In the genomic region with DNA sequence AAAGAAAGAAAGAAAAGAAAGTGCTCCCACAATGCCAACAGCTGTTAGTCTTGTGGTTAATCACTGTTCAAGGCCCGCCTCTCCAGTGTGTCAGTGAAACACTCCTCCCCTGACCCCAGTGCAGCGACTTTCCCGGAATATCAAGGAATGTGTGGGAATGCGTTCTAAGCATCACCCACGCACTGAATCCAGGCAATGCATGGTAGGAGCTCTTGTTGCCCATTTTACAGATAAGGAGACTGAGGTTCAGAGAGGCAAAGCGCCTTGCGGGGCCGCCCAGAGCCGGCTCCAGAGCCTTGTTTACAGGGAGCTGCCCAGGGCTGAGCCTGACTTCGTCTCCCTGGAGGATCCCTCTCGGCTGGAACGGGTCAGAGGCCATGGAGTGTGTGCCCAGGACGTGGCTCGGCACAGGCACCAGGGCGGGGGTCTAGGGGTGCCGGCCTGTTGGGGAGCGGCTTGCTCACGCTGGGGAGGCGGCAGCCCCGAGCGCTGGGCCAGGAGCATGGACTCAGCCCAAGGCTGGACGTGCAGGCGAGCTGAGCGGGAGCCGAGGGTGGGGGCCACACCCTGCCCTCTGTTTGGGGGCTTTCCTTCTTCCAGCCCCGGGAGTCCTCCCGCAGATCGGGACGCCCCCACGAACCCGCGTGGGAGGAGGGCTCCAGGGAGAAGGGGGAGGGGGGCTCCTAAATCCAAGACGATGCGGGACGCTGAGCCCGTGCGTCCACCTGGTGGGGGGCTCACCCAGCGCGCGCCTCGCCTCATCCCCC, we compare ENCODE assay signal across 1 cellular context.
TF ChIP-seq lines count a peak whose summit lies in the region.

No MANE protein-coding gene starts in this region.

TF ChIP-seq in HepG2, 621 proteins besides CTCF, POLR2A, EP300 and RAD21 (continued from another document and continues in another):
- TF ChIP-seq, protein P1, sequence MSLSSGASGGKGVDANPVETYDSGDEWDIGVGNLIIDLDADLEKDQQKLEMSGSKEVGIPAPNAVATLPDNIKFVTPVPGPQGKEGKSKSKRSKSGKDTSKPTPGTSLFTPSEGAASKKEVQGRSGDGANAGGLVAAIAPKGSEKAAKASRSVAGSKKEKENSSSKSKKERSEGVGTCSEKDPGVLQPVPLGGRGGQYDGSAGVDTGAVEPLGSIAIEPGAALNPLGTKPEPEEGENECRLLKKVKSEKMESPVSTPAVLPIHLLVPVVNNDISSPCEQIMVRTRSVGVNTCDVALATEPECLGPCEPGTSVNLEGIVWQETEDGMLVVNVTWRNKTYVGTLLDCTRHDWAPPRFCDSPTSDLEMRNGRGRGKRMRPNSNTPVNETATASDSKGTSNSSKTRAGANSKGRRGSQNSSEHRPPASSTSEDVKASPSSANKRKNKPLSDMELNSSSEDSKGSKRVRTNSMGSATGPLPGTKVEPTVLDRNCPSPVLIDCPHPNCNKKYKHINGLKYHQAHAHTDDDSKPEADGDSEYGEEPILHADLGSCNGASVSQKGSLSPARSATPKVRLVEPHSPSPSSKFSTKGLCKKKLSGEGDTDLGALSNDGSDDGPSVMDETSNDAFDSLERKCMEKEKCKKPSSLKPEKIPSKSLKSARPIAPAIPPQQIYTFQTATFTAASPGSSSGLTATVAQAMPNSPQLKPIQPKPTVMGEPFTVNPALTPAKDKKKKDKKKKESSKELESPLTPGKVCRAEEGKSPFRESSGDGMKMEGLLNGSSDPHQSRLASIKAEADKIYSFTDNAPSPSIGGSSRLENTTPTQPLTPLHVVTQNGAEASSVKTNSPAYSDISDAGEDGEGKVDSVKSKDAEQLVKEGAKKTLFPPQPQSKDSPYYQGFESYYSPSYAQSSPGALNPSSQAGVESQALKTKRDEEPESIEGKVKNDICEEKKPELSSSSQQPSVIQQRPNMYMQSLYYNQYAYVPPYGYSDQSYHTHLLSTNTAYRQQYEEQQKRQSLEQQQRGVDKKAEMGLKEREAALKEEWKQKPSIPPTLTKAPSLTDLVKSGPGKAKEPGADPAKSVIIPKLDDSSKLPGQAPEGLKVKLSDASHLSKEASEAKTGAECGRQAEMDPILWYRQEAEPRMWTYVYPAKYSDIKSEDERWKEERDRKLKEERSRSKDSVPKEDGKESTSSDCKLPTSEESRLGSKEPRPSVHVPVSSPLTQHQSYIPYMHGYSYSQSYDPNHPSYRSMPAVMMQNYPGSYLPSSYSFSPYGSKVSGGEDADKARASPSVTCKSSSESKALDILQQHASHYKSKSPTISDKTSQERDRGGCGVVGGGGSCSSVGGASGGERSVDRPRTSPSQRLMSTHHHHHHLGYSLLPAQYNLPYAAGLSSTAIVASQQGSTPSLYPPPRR (CRISPR knock-in tag; IDR thresholded peaks at IDR 0.05; ENCODE audit: borderline replicate concordance): no peak
- TF ChIP-seq, protein P2, sequence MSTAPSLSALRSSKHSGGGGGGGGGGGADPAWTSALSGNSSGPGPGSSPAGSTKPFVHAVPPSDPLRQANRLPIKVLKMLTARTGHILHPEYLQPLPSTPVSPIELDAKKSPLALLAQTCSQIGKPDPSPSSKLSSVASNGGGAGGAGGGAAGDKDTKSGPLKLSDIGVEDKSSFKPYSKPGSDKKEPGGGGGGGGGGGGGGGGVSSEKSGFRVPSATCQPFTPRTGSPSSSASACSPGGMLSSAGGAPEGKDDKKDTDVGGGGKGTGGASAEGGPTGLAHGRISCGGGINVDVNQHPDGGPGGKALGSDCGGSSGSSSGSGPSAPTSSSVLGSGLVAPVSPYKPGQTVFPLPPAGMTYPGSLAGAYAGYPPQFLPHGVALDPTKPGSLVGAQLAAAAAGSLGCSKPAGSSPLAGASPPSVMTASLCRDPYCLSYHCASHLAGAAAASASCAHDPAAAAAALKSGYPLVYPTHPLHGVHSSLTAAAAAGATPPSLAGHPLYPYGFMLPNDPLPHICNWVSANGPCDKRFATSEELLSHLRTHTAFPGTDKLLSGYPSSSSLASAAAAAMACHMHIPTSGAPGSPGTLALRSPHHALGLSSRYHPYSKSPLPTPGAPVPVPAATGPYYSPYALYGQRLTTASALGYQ (CRISPR knock-in tag; IDR thresholded peaks at IDR 0.05): no peak
- TF ChIP-seq ZSCAN20 (CRISPR knock-in tag; IDR thresholded peaks at IDR 0.05; ENCODE audit: borderline replicate concordance) (no peak), ATF7 (IDR thresholded peaks at IDR 0.05) (no peak), ATF7 (CRISPR knock-in tag; IDR thresholded peaks at IDR 0.05) (no peak), ARHGAP35 (CRISPR knock-in tag; IDR thresholded peaks at IDR 0.05; ENCODE audit: borderline replicate concordance) (no peak), MAFF (IDR thresholded peaks at IDR 0.05; ENCODE audit: low read depth, low read length) (no peak), SNAPC2 (CRISPR knock-in tag; IDR thresholded peaks at IDR 0.05) (no peak), AKAP8 (CRISPR knock-in tag; IDR thresholded peaks at IDR 0.05) (0 out of 2 replicates have a peak, but pooled peaks have one; percentile 28), REL (CRISPR knock-in tag; conservative IDR thresholded peaks at IDR 0.05) (no peak), ZBTB7B (CRISPR knock-in tag; IDR thresholded peaks at IDR 0.05) (peak; percentile 80), SIN3A (IDR thresholded peaks at IDR 0.05; ENCODE audit: borderline replicate concordance, low read depth, low read length) (no peak; the same call in 1 of the 2 replicates), ZNF12 (CRISPR knock-in tag; IDR thresholded peaks at IDR 0.05) (0 out of 2 replicates have a peak, but pooled peaks have one; percentile 43), ZBTB42 (CRISPR knock-in tag; IDR thresholded peaks at IDR 0.05) (no peak), HNRNPLL (IDR thresholded peaks at IDR 0.05; ENCODE audit: low read depth, low read length, poor library complexity, severe bottlenecking) (no peak), TBL1XR1 (IDR thresholded peaks at IDR 0.05; ENCODE audit: borderline replicate concordance, low read length, partially characterized antibody) (no peak), ZNF160 (CRISPR knock-in tag; IDR thresholded peaks at IDR 0.05) (no peak), SALL1 (CRISPR knock-in tag; IDR thresholded peaks at IDR 0.05) (peak; percentile 46), FOXJ3 (CRISPR knock-in tag; IDR thresholded peaks at IDR 0.05; ENCODE audit: borderline replicate concordance) (0 out of 2 replicates have a peak, but pooled peaks have one; percentile 36), ZNF468 (CRISPR knock-in tag; IDR thresholded peaks at IDR 0.05) (no peak), ATF7-NPFF (CRISPR knock-in tag; IDR thresholded peaks at IDR 0.05; ENCODE audit: low read depth) (no peak), ZFP82 (CRISPR knock-in tag; IDR thresholded peaks at IDR 0.05; ENCODE audit: borderline replicate concordance) (0 out of 2 replicates have a peak, but pooled peaks have one; percentile 57), TCF7L2 (IDR thresholded peaks at IDR 0.05; ENCODE audit: low read depth, low read length) (no peak), ZFP41 (CRISPR knock-in tag; IDR thresholded peaks at IDR 0.05; ENCODE audit: borderline replicate concordance) (0 out of 2 replicates have a peak, but pooled peaks have one; percentile 34), JUN (CRISPR knock-in tag; IDR thresholded peaks at IDR 0.05) (no peak), NFKB2 (CRISPR knock-in tag; IDR thresholded peaks at IDR 0.05; ENCODE audit: borderline replicate concordance) (no peak), ZBTB3 (CRISPR knock-in tag; IDR thresholded peaks at IDR 0.05; ENCODE audit: borderline replicate concordance, low read depth) (no peak), KLF12 (CRISPR knock-in tag; IDR thresholded peaks at IDR 0.05; ENCODE audit: borderline replicate concordance) (no peak; the same call in 1 of the 2 replicates), SIN3B (IDR thresholded peaks at IDR 0.05; ENCODE audit: low read length) (no peak), NR2C2 (CRISPR knock-in tag; IDR thresholded peaks at IDR 0.05; ENCODE audit: borderline replicate concordance) (no peak), KMT2B (CRISPR knock-in tag; IDR thresholded peaks at IDR 0.05) (no peak), ZNF282 (IDR thresholded peaks at IDR 0.05; ENCODE audit: partially characterized antibody) (no peak), NR2F1 (CRISPR knock-in tag; IDR thresholded peaks at IDR 0.05) (0 out of 4 replicates have a peak, but pooled peaks of 1 of the 2 experiments have one; percentile 19), ZNF616 (CRISPR knock-in tag; IDR thresholded peaks at IDR 0.05; ENCODE audit: low read depth) (no peak), RFX5 (IDR thresholded peaks at IDR 0.05; ENCODE audit: low read depth, low read length) (no peak), ADNP (CRISPR knock-in tag; IDR thresholded peaks at IDR 0.05) (peak; percentile 93; the same call in 1 of the 2 replicates), SMYD3 (CRISPR knock-in tag; IDR thresholded peaks at IDR 0.05) (no peak), SATB2 (CRISPR knock-in tag; IDR thresholded peaks at IDR 0.05) (no peak), SUZ12 (IDR thresholded peaks at IDR 0.05; ENCODE audit: low read depth, low read length) (no peak), NR3C1 (CRISPR knock-in tag; IDR thresholded peaks at IDR 0.05) (no peak)
- TF ChIP-seq, protein P3, sequence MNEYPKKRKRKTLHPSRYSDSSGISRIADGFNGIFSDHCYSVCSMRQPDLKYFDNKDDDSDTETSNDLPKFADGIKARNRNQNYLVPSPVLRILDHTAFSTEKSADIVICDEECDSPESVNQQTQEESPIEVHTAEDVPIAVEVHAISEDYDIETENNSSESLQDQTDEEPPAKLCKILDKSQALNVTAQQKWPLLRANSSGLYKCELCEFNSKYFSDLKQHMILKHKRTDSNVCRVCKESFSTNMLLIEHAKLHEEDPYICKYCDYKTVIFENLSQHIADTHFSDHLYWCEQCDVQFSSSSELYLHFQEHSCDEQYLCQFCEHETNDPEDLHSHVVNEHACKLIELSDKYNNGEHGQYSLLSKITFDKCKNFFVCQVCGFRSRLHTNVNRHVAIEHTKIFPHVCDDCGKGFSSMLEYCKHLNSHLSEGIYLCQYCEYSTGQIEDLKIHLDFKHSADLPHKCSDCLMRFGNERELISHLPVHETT (CRISPR knock-in tag; conservative IDR thresholded peaks at IDR 0.05): no peak
- TF ChIP-seq, protein P4, sequence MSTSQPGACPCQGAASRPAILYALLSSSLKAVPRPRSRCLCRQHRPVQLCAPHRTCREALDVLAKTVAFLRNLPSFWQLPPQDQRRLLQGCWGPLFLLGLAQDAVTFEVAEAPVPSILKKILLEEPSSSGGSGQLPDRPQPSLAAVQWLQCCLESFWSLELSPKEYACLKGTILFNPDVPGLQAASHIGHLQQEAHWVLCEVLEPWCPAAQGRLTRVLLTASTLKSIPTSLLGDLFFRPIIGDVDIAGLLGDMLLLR (CRISPR knock-in tag; IDR thresholded peaks at IDR 0.05): no peak
- TF ChIP-seq, protein P5, sequence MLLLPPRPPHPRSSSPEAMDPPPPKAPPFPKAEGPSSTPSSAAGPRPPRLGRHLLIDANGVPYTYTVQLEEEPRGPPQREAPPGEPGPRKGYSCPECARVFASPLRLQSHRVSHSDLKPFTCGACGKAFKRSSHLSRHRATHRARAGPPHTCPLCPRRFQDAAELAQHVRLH (CRISPR knock-in tag; IDR thresholded peaks at IDR 0.05; ENCODE audit: borderline replicate concordance, low read depth): no peak
- TF ChIP-seq, protein P6, sequence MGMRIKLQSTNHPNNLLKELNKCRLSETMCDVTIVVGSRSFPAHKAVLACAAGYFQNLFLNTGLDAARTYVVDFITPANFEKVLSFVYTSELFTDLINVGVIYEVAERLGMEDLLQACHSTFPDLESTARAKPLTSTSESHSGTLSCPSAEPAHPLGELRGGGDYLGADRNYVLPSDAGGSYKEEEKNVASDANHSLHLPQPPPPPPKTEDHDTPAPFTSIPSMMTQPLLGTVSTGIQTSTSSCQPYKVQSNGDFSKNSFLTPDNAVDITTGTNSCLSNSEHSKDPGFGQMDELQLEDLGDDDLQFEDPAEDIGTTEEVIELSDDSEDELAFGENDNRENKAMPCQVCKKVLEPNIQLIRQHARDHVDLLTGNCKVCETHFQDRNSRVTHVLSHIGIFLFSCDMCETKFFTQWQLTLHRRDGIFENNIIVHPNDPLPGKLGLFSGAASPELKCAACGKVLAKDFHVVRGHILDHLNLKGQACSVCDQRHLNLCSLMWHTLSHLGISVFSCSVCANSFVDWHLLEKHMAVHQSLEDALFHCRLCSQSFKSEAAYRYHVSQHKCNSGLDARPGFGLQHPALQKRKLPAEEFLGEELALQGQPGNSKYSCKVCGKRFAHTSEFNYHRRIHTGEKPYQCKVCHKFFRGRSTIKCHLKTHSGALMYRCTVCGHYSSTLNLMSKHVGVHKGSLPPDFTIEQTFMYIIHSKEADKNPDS (CRISPR knock-in tag; IDR thresholded peaks at IDR 0.05): no peak
- TF ChIP-seq, protein P7, sequence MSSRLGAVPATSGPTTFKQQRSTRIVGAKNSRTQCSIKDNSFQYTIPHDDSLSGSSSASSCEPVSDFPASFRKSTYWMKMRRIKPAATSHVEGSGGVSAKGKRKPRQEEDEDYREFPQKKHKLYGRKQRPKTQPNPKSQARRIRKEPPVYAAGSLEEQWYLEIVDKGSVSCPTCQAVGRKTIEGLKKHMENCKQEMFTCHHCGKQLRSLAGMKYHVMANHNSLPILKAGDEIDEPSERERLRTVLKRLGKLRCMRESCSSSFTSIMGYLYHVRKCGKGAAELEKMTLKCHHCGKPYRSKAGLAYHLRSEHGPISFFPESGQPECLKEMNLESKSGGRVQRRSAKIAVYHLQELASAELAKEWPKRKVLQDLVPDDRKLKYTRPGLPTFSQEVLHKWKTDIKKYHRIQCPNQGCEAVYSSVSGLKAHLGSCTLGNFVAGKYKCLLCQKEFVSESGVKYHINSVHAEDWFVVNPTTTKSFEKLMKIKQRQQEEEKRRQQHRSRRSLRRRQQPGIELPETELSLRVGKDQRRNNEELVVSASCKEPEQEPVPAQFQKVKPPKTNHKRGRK (CRISPR knock-in tag; IDR thresholded peaks at IDR 0.05): no peak
- TF ChIP-seq, protein P8, sequence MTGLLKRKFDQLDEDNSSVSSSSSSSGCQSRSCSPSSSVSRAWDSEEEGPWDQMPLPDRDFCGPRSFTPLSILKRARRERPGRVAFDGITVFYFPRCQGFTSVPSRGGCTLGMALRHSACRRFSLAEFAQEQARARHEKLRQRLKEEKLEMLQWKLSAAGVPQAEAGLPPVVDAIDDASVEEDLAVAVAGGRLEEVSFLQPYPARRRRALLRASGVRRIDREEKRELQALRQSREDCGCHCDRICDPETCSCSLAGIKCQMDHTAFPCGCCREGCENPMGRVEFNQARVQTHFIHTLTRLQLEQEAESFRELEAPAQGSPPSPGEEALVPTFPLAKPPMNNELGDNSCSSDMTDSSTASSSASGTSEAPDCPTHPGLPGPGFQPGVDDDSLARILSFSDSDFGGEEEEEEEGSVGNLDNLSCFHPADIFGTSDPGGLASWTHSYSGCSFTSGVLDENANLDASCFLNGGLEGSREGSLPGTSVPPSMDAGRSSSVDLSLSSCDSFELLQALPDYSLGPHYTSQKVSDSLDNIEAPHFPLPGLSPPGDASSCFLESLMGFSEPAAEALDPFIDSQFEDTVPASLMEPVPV (CRISPR knock-in tag; IDR thresholded peaks at IDR 0.05): no peak
- TF ChIP-seq, protein P9, sequence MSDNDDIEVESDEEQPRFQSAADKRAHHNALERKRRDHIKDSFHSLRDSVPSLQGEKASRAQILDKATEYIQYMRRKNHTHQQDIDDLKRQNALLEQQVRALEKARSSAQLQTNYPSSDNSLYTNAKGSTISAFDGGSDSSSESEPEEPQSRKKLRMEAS (IDR thresholded peaks at IDR 0.05): peak; percentile 63
- TF ChIP-seq, protein P10, sequence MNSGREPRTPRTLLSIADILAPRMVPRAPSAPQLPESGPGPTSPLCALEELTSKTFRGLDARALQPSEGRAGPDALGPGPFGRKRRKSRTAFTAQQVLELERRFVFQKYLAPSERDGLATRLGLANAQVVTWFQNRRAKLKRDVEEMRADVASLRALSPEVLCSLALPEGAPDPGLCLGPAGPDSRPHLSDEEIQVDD (CRISPR knock-in tag; IDR thresholded peaks at IDR 0.05; ENCODE audit: borderline replicate concordance): no peak
